Comparison of ENCODE assay signal across 27 cellular contexts in genomic region chr10:104345512-104345911, GRCh38.
"Had no signal": no experiment of that assay in that cellular context is flagged by ENCODE, and none has a peak within 500 bp of the region (broad histone marks: within the 10 kb centered on the region; RNA-seq: fewer than 3 reads in every experiment).

No MANE protein-coding gene starts in this region.

- DNase-seq: activated CD4-positive, CD25-positive, alpha-beta regulatory T cell treated with anti-CD3 and anti-CD28 coated beads, Interleukin-2, amount 50 U/mL, for 72 hours; activated CD8-positive, alpha-beta T cell treated with anti-CD3 and anti-CD28 coated beads for 36 hours; activated gamma-delta T cell; activated naive CD4-positive, alpha-beta T cell treated with anti-CD3 and anti-CD28 coated beads, Interleukin-2, amount 10 ng/mL, durations not matched to agents 7 days and 5 days; activated naive CD8-positive, alpha-beta T cell treated with anti-CD3 and anti-CD28 coated beads, Interleukin-2, amount 50 U/mL, for 24 hours; central memory CD4-positive, alpha-beta T cell; esophagus squamous epithelium; left ventricle myocardium inferior; mesendoderm; nephron progenitor cell; pancreas; retina; stimulated activated CD4-positive, alpha-beta T cell treated with anti-CD3 and anti-CD28 coated beads, Interleukin-12 subunit alpha, Interleukin-12 subunit beta, amount 100 ng/mL, for 4 hours; stimulated activated CD4-positive, alpha-beta T cell treated with anti-CD3 and anti-CD28 coated beads, Interleukin-4, amount 100 ng/mL, for 24 hours; stimulated activated naive CD8-positive, alpha-beta T cell treated with anti-CD3 and anti-CD28 coated beads, Interleukin-15, amount 100 ng/mL, for 72 hours; substantia nigra; T-helper 9 cell; uterus had no signal

- H3K9me3 Mint-ChIP-seq: activated CD4-positive, alpha-beta T cell treated with anti-CD3 and anti-CD28 coated beads, Interleukin-2, amount 10 ng/mL, durations not matched to agents 24 days and 14 days; activated naive CD8-positive, alpha-beta T cell treated with anti-CD3 and anti-CD28 coated beads, Interleukin-2, amount 50 U/mL, for 24 hours; dendritic cell treated with granulocyte-macrophage colony-stimulating factor and Interleukin-4, amounts not matched to agents 40 ng/mL and 50 ng/mL, for 4 days; nephron progenitor cell; stimulated activated memory B cell treated with anti-CD40 and anti-IgM and Interleukin-4, amounts not matched to agents 10 μg/mL and 1 μg/mL and 100 μg/mL, for 72 hours; stimulated activated naive CD8-positive, alpha-beta T cell treated with anti-CD3 and anti-CD28 coated beads, Interleukin-15, amount 100 ng/mL, for 72 hours; type B pancreatic cell had no signal

- H3K27me3 ChIP-seq: breast epithelium, esophagus squamous epithelium, pancreas, uterus had no signal

- H3K4me3 Mint-ChIP-seq: activated CD4-positive, alpha-beta T cell treated with anti-CD3 and anti-CD28 coated beads, Interleukin-2, amount 10 ng/mL, durations not matched to agents 24 days and 14 days; activated CD8-positive, alpha-beta T cell treated with anti-CD3 and anti-CD28 coated beads for 36 hours; activated naive CD4-positive, alpha-beta T cell treated with anti-CD3 and anti-CD28 coated beads, Interleukin-2, amount 10 ng/mL, durations not matched to agents 7 days and 5 days; activated naive CD8-positive, alpha-beta T cell treated with anti-CD3 and anti-CD28 coated beads, Interleukin-2, amount 50 U/mL, for 24 hours; dendritic cell treated with granulocyte-macrophage colony-stimulating factor and Interleukin-4, amounts not matched to agents 40 ng/mL and 50 ng/mL, for 4 days; nephron progenitor cell; stimulated activated memory B cell treated with anti-CD40 and anti-IgM and Interleukin-4, amounts not matched to agents 10 μg/mL and 1 μg/mL and 100 μg/mL, for 72 hours; stimulated activated naive CD8-positive, alpha-beta T cell treated with anti-CD3 and anti-CD28 coated beads, Interleukin-15, amount 100 ng/mL, for 72 hours; type B pancreatic cell had no signal

- H3K9me3 ChIP-seq: breast epithelium, esophagus squamous epithelium, left ventricle myocardium inferior, pancreas, prostate gland, uterus had no signal

- H3K4me1 ChIP-seq: breast epithelium had no signal

- H3K27ac ChIP-seq: breast epithelium, esophagus squamous epithelium, left ventricle myocardium inferior, pancreas, prostate gland, uterus had no signal

- H3K27ac Mint-ChIP-seq: activated CD4-positive, alpha-beta T cell treated with anti-CD3 and anti-CD28 coated beads, Interleukin-2, amount 10 ng/mL, durations not matched to agents 24 days and 14 days; activated CD8-positive, alpha-beta T cell treated with anti-CD3 and anti-CD28 coated beads for 36 hours; dendritic cell treated with granulocyte-macrophage colony-stimulating factor and Interleukin-4, amounts not matched to agents 40 ng/mL and 50 ng/mL, for 4 days; nephron progenitor cell; stimulated activated memory B cell treated with anti-CD40 and anti-IgM and Interleukin-4, amounts not matched to agents 10 μg/mL and 1 μg/mL and 100 μg/mL, for 72 hours; type B pancreatic cell had no signal

- ATAC-seq: pancreas; sciatic nerve; stimulated activated memory B cell treated with anti-CD40 and anti-IgM and Interleukin-4, amounts not matched to agents 10 μg/mL and 1 μg/mL and 100 μg/mL, for 72 hours; stimulated activated naive CD8-positive, alpha-beta T cell treated with anti-CD3 and anti-CD28 coated beads, Interleukin-15, amount 100 ng/mL, for 72 hours had no signal

- H3K27me3 Mint-ChIP-seq: activated CD4-positive, alpha-beta T cell treated with anti-CD3 and anti-CD28 coated beads, Interleukin-2, amount 10 ng/mL, durations not matched to agents 24 days and 14 days; activated CD8-positive, alpha-beta T cell treated with anti-CD3 and anti-CD28 coated beads for 36 hours; activated naive CD4-positive, alpha-beta T cell treated with anti-CD3 and anti-CD28 coated beads, Interleukin-2, amount 10 ng/mL, durations not matched to agents 7 days and 5 days; activated naive CD8-positive, alpha-beta T cell treated with anti-CD3 and anti-CD28 coated beads, Interleukin-2, amount 50 U/mL, for 24 hours; dendritic cell treated with granulocyte-macrophage colony-stimulating factor and Interleukin-4, amounts not matched to agents 40 ng/mL and 50 ng/mL, for 4 days; stimulated activated memory B cell treated with anti-CD40 and anti-IgM and Interleukin-4, amounts not matched to agents 10 μg/mL and 1 μg/mL and 100 μg/mL, for 72 hours; type B pancreatic cell had no signal

- H3K36me3 Mint-ChIP-seq: stimulated activated memory B cell treated with anti-CD40 and anti-IgM and Interleukin-4, amounts not matched to agents 10 μg/mL and 1 μg/mL and 100 μg/mL, for 72 hours; type B pancreatic cell had no signal

- H3K4me3 ChIP-seq: breast epithelium, esophagus squamous epithelium, left ventricle myocardium inferior, lung, pancreas, prostate gland, skin epidermis, uterus had no signal

- H3K36me3 ChIP-seq: breast epithelium, esophagus squamous epithelium, left ventricle myocardium inferior, pancreas, prostate gland, uterus had no signal
